14 cellular contexts compared by ENCODE assay signal in genomic region chr6:20565291-20565690, GRCh38. TPM values are rescaled to one million over a fixed set of nuclear protein-coding genes. Genes with fewer than 3 reads are reported as not detected.
DNase-seq lines count a peak whose midpoint lies in the region; ATAC-seq lines count a peak whose summit lies in the region.
"Had no signal": no experiment of that assay in that cellular context is flagged by ENCODE, and none has a peak within 500 bp of the region (broad histone marks: within the 10 kb centered on the region; RNA-seq: fewer than 3 reads in every experiment).

No MANE protein-coding gene starts in this region.

- peak overlapping the region in 9 of 11 experiments; percentile 6 to 76 (median 49); a peak in 12 of 22 replicates for H3K9ac ChIP-seq in BLaER1 treated with 17β-estradiol and CSF1 and Interleukin-3, amounts not matched to agents 10 nM and 100 nM

- peaks cover 4 to 36% (median 13%) of the 10 kb centered on the region in 11 experiments; a peak in 19 of 22 replicates for H3K36me3 ChIP-seq in BLaER1 treated with 17β-estradiol and CSF1 and Interleukin-3, amounts not matched to agents 10 nM and 100 nM
- H3K36me3 ChIP-seq: gastrocnemius medialis had no signal

- peaks cover 3% of the 10 kb centered on the region for H3K36me3 Mint-ChIP-seq in T-helper 17 cell (ENCODE audit: low read depth)
- peaks cover 5% of the 10 kb centered on the region for H3K36me3 Mint-ChIP-seq in effector memory CD8-positive, alpha-beta T cell (ENCODE audit: insufficient read depth)

- peaks cover 0 to 18% (median 14%) of the 10 kb centered on the region in 11 experiments; a peak in 19 of 22 replicates for H3K9me3 ChIP-seq in BLaER1 treated with 17β-estradiol and CSF1 and Interleukin-3, amounts not matched to agents 10 nM and 100 nM (replicated peaks in 1 of 11)
- no peaks in the 10 kb centered on the region for H3K9me3 ChIP-seq in T-helper 17 cell (ENCODE audit: control insufficient read depth, low read length, poor library complexity, severe bottlenecking)
- H3K9me3 ChIP-seq: gastrocnemius medialis had no signal

- peaks cover 17 to 50% (median 30%) of the 10 kb centered on the region in 10 experiments for H3K4me1 ChIP-seq in BLaER1 treated with 17β-estradiol and CSF1 and Interleukin-3, amounts not matched to agents 10 nM and 100 nM

- H3K27ac ChIP-seq in BLaER1 treated with 17β-estradiol and CSF1 and Interleukin-3, amounts not matched to agents 10 nM and 100 nM = peak overlapping the region in 9 of 11 experiments; percentile 61 to 84 (median 75); a peak in 18 of 22 replicates
- H3K27ac ChIP-seq: gastrocnemius medialis had no signal

- no peak overlapping the region for H3K4me3 Mint-ChIP-seq in T-helper 17 cell
- H3K4me3 Mint-ChIP-seq in effector memory CD8-positive, alpha-beta T cell = no peak overlapping the region
- H3K4me3 Mint-ChIP-seq: activated CD4-positive, alpha-beta T cell treated with anti-CD3 and anti-CD28 coated beads, Interleukin-2, amount 10 ng/mL, durations not matched to agents 7 days and 5 days; stimulated activated memory B cell treated with anti-CD40 and anti-IgM and Interleukin-4, amounts not matched to agents 10 μg/mL and 1 μg/mL and 100 μg/mL, for 72 hours had no signal

- ATAC-seq in GM19395 (IDR thresholded peaks at IDR 0.05; ENCODE audit: unreplicated experiment) (peak; percentile 52), HG03432 (IDR thresholded peaks at IDR 0.05; ENCODE audit: unreplicated experiment) (peak; percentile 41), T-helper 17 cell (no peak), GM19463 (IDR thresholded peaks at IDR 0.05; ENCODE audit: unreplicated experiment) (no peak)
- ATAC-seq in effector memory CD8-positive, alpha-beta T cell (replicated peaks) = no peak
- ATAC-seq: gastrocnemius medialis; stimulated activated memory B cell treated with anti-CD40 and anti-IgM and Interleukin-4, amounts not matched to agents 10 μg/mL and 1 μg/mL and 100 μg/mL, for 72 hours had no signal

- no peak for DNase-seq in T-helper 17 cell
- DNase-seq in effector memory CD8-positive, alpha-beta T cell = no peak
- DNase-seq in GM19240 (ENCODE audit: insufficient read length, low spot score) = no peak
- no peak for DNase-seq in activated CD4-positive, CD25-positive, alpha-beta regulatory T cell treated with anti-CD3 and anti-CD28 coated beads, Interleukin-2, amount 50 U/mL, for 72 hours
- DNase-seq: activated CD4-positive, alpha-beta T cell treated with anti-CD3 and anti-CD28 coated beads, Interleukin-2, amount 10 ng/mL, durations not matched to agents 7 days and 5 days; effector CD4-positive, alpha-beta T cell; gastrocnemius medialis; NK-92 treated with Interleukin-12 subunit alpha and Interleukin-12 subunit beta, amount 100 ng/mL, for 24 hours; stimulated activated CD4-positive, alpha-beta T cell treated with anti-CD3 and anti-CD28 coated beads, Interleukin-2, amount 100 ng/mL, for 48 hours had no signal

- H3K27me3 Mint-ChIP-seq in T-helper 17 cell = no peaks in the 10 kb centered on the region
- H3K27me3 Mint-ChIP-seq in effector memory CD8-positive, alpha-beta T cell = no peaks in the 10 kb centered on the region
- H3K27me3 Mint-ChIP-seq: activated CD4-positive, alpha-beta T cell treated with anti-CD3 and anti-CD28 coated beads, Interleukin-2, amount 10 ng/mL, durations not matched to agents 7 days and 5 days; stimulated activated memory B cell treated with anti-CD40 and anti-IgM and Interleukin-4, amounts not matched to agents 10 μg/mL and 1 μg/mL and 100 μg/mL, for 72 hours had no signal

- peak overlapping the region; percentile 67 for H3K27ac Mint-ChIP-seq in T-helper 17 cell
- peak overlapping the region in 1 of 2 donors; percentile 46 for H3K27ac Mint-ChIP-seq in effector memory CD8-positive, alpha-beta T cell
- H3K27ac Mint-ChIP-seq: activated CD4-positive, alpha-beta T cell treated with anti-CD3 and anti-CD28 coated beads, Interleukin-2, amount 10 ng/mL, durations not matched to agents 7 days and 5 days; stimulated activated memory B cell treated with anti-CD40 and anti-IgM and Interleukin-4, amounts not matched to agents 10 μg/mL and 1 μg/mL and 100 μg/mL, for 72 hours had no signal

- peak overlapping the region; percentile 56 to 94 (median 75); a peak in 20 of 22 replicates for H3K4me2 ChIP-seq in BLaER1 treated with 17β-estradiol and CSF1 and Interleukin-3, amounts not matched to agents 10 nM and 100 nM

- H3K27me3 ChIP-seq in BLaER1 treated with 17β-estradiol and CSF1 and Interleukin-3, amounts not matched to agents 10 nM and 100 nM = no peaks in the 10 kb centered on the region
- H3K27me3 ChIP-seq: gastrocnemius medialis had no signal

- H3K4me3 ChIP-seq in BLaER1 treated with 17β-estradiol and CSF1 and Interleukin-3, amounts not matched to agents 10 nM and 100 nM = peak overlapping the region in 6 of 10 experiments; percentile 9 to 59 (median 48); a peak in 7 of 20 replicates
- H3K4me3 ChIP-seq: gastrocnemius medialis had no signal

- H4K20me1 ChIP-seq in BLaER1 treated with 17β-estradiol and CSF1 and Interleukin-3, amounts not matched to agents 10 nM and 100 nM = no peaks in the 10 kb centered on the region

- H3K9me3 Mint-ChIP-seq in effector memory CD8-positive, alpha-beta T cell = no peaks in the 10 kb centered on the region
- H3K9me3 Mint-ChIP-seq: activated CD4-positive, alpha-beta T cell treated with anti-CD3 and anti-CD28 coated beads, Interleukin-2, amount 10 ng/mL, durations not matched to agents 7 days and 5 days; stimulated activated memory B cell treated with anti-CD40 and anti-IgM and Interleukin-4, amounts not matched to agents 10 μg/mL and 1 μg/mL and 100 μg/mL, for 72 hours had no signal

- peaks cover 7% of the 10 kb centered on the region for H3K4me1 Mint-ChIP-seq in T-helper 17 cell
- H3K4me1 Mint-ChIP-seq in effector memory CD8-positive, alpha-beta T cell (ENCODE audit: low read depth in 2 of 2) = peaks cover 0 to 4% of the 10 kb centered on the region in 2 donors

RNA-seq across cellular contexts. Expression of gene CDKAL1, which starts 31.0 kb away (rescaled TPM):
- 10 to 100 TPM; 23.0 to 23.7 TPM for total RNA-seq in T-helper 17 cell

Comparison
In these comparisons a context has a peak if more than half of its experiments do, and no peak if none do; other contexts are left out.
1. ATAC-seq: peak in GM19395 (single experiment) and HG03432 (single experiment); none in T-helper 17 cell (single experiment), GM19463 (single experiment) and effector memory CD8-positive, alpha-beta T cell (single experiment).